Comparison of ENCODE assay signal across 18 cellular contexts in the genomic region with DNA sequence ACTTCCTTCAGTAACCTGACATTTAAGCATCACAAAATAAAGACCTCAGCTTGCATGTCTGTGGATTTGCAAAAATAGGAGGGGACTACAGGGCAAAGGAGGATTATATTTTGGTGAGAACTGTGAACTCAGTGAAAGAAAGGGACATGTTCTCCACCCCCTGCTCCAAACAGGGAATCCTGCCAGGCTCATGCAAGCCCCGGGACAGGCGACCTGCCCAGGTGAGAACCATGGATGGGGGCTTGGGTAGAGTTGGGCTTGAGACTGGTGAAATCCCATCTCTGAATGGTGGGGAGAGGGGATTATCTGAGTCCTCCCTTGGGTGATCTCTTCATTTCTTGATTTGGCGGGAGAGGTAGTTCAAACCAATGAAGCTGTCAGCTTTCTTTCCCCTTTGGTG.
A peak's percentile ranks its signal among the peaks of the same experiment; 100 is the strongest.
DNase-seq lines count a peak whose midpoint lies in the region; ATAC-seq and TF ChIP-seq lines count a peak whose summit lies in the region.
"Had no signal": no experiment of that assay in that cellular context is flagged by ENCODE, and none has a peak within 500 bp of the region (broad histone marks: within the 10 kb centered on the region; RNA-seq: fewer than 3 reads in every experiment).

No MANE protein-coding gene starts in this region.

- H3K9me3 ChIP-seq in T-helper 17 cell (ENCODE audit: control insufficient read depth, low read length, poor library complexity, severe bottlenecking): no peaks in the 10 kb centered on the region
- H3K9me3 ChIP-seq: BE2C, BLaER1, Caco-2 had no signal

- H3K36me3 Mint-ChIP-seq in T-helper 17 cell (ENCODE audit: low read depth): no peaks in the 10 kb centered on the region
- no peaks in the 10 kb centered on the region for H3K36me3 Mint-ChIP-seq in osteocyte (ENCODE audit: unreplicated experiment)
- H3K36me3 Mint-ChIP-seq: CD14-positive monocyte; CD8-positive, alpha-beta T cell had no signal

- DNase-seq in stimulated activated naive CD8-positive, alpha-beta T cell treated with anti-CD3 and anti-CD28 coated beads, Interleukin-15, amount 100 ng/mL, for 72 hours: no peak
- DNase-seq in stimulated activated naive CD8-positive, alpha-beta T cell treated with anti-CD3 and anti-CD28 coated beads, Interleukin-15, Interleukin-2, amounts not matched to agents 100 U/mL and 50 U/mL, for 24 hours: no peak
- DNase-seq in T-helper 17 cell (no peak), osteocyte (ENCODE audit: extremely low spot score, unreplicated experiment) (peak; percentile 59), NCI-H82 (lab: John Stamatoyannopoulos, UW) (no peak)
- DNase-seq: 8988T; ACHN; BE2C; C1 segment of cervical spinal cord; Caco-2; Calu3; CD4-positive, CD25-positive, alpha-beta regulatory T cell; DMS79 treated with DMSO at 0.1 percent for 48 hours; GF-D8 had no signal

- no peaks in the 10 kb centered on the region for H3K9me3 Mint-ChIP-seq in stimulated activated naive CD8-positive, alpha-beta T cell treated with anti-CD3 and anti-CD28 coated beads, Interleukin-15, amount 100 ng/mL, for 72 hours
- no peaks in the 10 kb centered on the region for H3K9me3 Mint-ChIP-seq in osteocyte (ENCODE audit: unreplicated experiment)
- H3K9me3 Mint-ChIP-seq: CD14-positive monocyte; CD4-positive, CD25-positive, alpha-beta regulatory T cell; CD8-positive, alpha-beta T cell had no signal

- H3K27ac Mint-ChIP-seq in stimulated activated naive CD8-positive, alpha-beta T cell treated with anti-CD3 and anti-CD28 coated beads, Interleukin-15, amount 100 ng/mL, for 72 hours: no peak overlapping the region
- H3K27ac Mint-ChIP-seq in T-helper 17 cell: peak overlapping the region; percentile 73
- H3K27ac Mint-ChIP-seq in osteocyte (ENCODE audit: unreplicated experiment): no peak overlapping the region
- H3K27ac Mint-ChIP-seq: CD14-positive monocyte; CD8-positive, alpha-beta T cell had no signal

- peaks cover 3% of the 10 kb centered on the region for H3K4me1 Mint-ChIP-seq in stimulated activated naive CD8-positive, alpha-beta T cell treated with anti-CD3 and anti-CD28 coated beads, Interleukin-15, amount 100 ng/mL, for 72 hours
- H3K4me1 Mint-ChIP-seq in T-helper 17 cell (peaks cover 20% of the 10 kb centered on the region), osteocyte (ENCODE audit: unreplicated experiment) (no peaks in the 10 kb centered on the region)

- TF ChIP-seq CTCF in osteocyte (IDR thresholded peaks at IDR 0.05): no peak

- H3K4me3 Mint-ChIP-seq in stimulated activated naive CD8-positive, alpha-beta T cell treated with anti-CD3 and anti-CD28 coated beads, Interleukin-15, amount 100 ng/mL, for 72 hours: no peak overlapping the region
- H3K4me3 Mint-ChIP-seq in T-helper 17 cell (no peak overlapping the region), osteocyte (ENCODE audit: unreplicated experiment) (no peak overlapping the region)
- H3K4me3 Mint-ChIP-seq: CD14-positive monocyte; CD4-positive, CD25-positive, alpha-beta regulatory T cell; CD8-positive, alpha-beta T cell had no signal

- H3K27me3 Mint-ChIP-seq in stimulated activated naive CD8-positive, alpha-beta T cell treated with anti-CD3 and anti-CD28 coated beads, Interleukin-15, amount 100 ng/mL, for 72 hours: no peaks in the 10 kb centered on the region
- peaks cover 5% of the 10 kb centered on the region for H3K27me3 Mint-ChIP-seq in T-helper 17 cell
- peaks cover 15% of the 10 kb centered on the region for H3K27me3 Mint-ChIP-seq in osteocyte (ENCODE audit: unreplicated experiment)
- H3K27me3 Mint-ChIP-seq: CD4-positive, CD25-positive, alpha-beta regulatory T cell had no signal

- peak; percentile 23 for ATAC-seq in stimulated activated naive CD8-positive, alpha-beta T cell treated with anti-CD3 and anti-CD28 coated beads, Interleukin-15, amount 100 ng/mL, for 72 hours
- no peak for ATAC-seq in stimulated activated naive CD8-positive, alpha-beta T cell treated with anti-CD3 and anti-CD28 coated beads, Interleukin-15, Interleukin-2, amounts not matched to agents 100 U/mL and 50 U/mL, for 24 hours
- ATAC-seq in T-helper 17 cell (no peak), HG02840 (IDR thresholded peaks at IDR 0.05; ENCODE audit: low FRiP score, unreplicated experiment) (no peak)
- ATAC-seq: CD8-positive, alpha-beta T cell had no signal
